ENCODE assay signal across 1 cellular context in genomic region chr12:63420206-63420644, GRCh38.
TF ChIP-seq lines count a peak whose summit lies in the region.

No MANE protein-coding gene starts in this region.

TF ChIP-seq in HEK293, 187 proteins besides CTCF, POLR2A, EP300 and RAD21 (continued from another document and continues in another):
- TF ChIP-seq, protein P1, sequence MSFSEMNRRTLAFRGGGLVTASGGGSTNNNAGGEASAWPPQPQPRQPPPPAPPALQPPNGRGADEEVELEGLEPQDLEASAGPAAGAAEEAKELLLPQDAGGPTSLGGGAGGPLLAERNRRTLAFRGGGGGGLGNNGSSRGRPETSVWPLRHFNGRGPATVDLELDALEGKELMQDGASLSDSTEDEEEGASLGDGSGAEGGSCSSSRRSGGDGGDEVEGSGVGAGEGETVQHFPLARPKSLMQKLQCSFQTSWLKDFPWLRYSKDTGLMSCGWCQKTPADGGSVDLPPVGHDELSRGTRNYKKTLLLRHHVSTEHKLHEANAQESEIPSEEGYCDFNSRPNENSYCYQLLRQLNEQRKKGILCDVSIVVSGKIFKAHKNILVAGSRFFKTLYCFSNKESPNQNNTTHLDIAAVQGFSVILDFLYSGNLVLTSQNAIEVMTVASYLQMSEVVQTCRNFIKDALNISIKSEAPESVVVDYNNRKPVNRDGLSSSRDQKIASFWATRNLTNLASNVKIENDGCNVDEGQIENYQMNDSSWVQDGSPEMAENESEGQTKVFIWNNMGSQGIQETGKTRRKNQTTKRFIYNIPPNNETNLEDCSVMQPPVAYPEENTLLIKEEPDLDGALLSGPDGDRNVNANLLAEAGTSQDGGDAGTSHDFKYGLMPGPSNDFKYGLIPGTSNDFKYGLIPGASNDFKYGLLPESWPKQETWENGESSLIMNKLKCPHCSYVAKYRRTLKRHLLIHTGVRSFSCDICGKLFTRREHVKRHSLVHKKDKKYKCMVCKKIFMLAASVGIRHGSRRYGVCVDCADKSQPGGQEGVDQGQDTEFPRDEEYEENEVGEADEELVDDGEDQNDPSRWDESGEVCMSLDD (tag by site-specific recombination; IDR thresholded peaks at IDR 0.05) = no peak
- TF ChIP-seq MZF1 (tag by site-specific recombination; IDR thresholded peaks at IDR 0.05; ENCODE audit: borderline replicate concordance) = peak; percentile 69; the same call in 1 of the 2 replicates
- TF ChIP-seq ZIC2 (tag by site-specific recombination; IDR thresholded peaks at IDR 0.05) = peak; percentile 89
- TF ChIP-seq GLIS1 (tag by site-specific recombination; IDR thresholded peaks at IDR 0.05) = 0 out of 2 replicates have a peak, but pooled peaks have one; percentile 29
- no peak for TF ChIP-seq ZNF354C (tag by site-specific recombination; IDR thresholded peaks at IDR 0.05; ENCODE audit: borderline replicate concordance, low read depth)
- no peak for TF ChIP-seq ZNF391 (tag by site-specific recombination; IDR thresholded peaks at IDR 0.05; ENCODE audit: borderline replicate concordance, low read depth)
- TF ChIP-seq ZNF514 (tag by site-specific recombination; IDR thresholded peaks at IDR 0.05) = no peak
- TF ChIP-seq ZNF658 (tag by site-specific recombination; IDR thresholded peaks at IDR 0.05) = no peak
- 0 out of 2 replicates have a peak, but pooled peaks have one; percentile 24 for TF ChIP-seq ZFP37 (tag by site-specific recombination; IDR thresholded peaks at IDR 0.05)
- TF ChIP-seq PATZ1 (tag by site-specific recombination; IDR thresholded peaks at IDR 0.05) = no peak
- no peak for TF ChIP-seq KLF8 (tag by site-specific recombination; IDR thresholded peaks at IDR 0.05)
- TF ChIP-seq ZNF140 (tag by site-specific recombination; IDR thresholded peaks at IDR 0.05) = no peak
- TF ChIP-seq ZNF621 (tag by site-specific recombination; IDR thresholded peaks at IDR 0.05) = no peak
- no peak for TF ChIP-seq PRDM2 (tag by site-specific recombination; IDR thresholded peaks at IDR 0.05; ENCODE audit: borderline replicate concordance)
- TF ChIP-seq ZNF624 (tag by site-specific recombination; IDR thresholded peaks at IDR 0.05) = no peak
- TF ChIP-seq ZNF404 (tag by site-specific recombination; IDR thresholded peaks at IDR 0.05) = no peak
- TF ChIP-seq ZNF677 (tag by site-specific recombination; IDR thresholded peaks at IDR 0.05) = no peak
- TF ChIP-seq ZNF654 (tag by site-specific recombination; IDR thresholded peaks at IDR 0.05; ENCODE audit: low read depth) = peak; percentile 92
- TF ChIP-seq ZNF155 (tag by site-specific recombination; IDR thresholded peaks at IDR 0.05) = no peak
- 0 out of 2 replicates have a peak, but pooled peaks have one; percentile 19 for TF ChIP-seq ZNF423 (tag by site-specific recombination; IDR thresholded peaks at IDR 0.05)
- TF ChIP-seq ZNF426 (tag by site-specific recombination; IDR thresholded peaks at IDR 0.05) = no peak
- TF ChIP-seq ZNF18 (tag by site-specific recombination; IDR thresholded peaks at IDR 0.05) = 0 out of 2 replicates have a peak, but pooled peaks have one; percentile 34
- no peak for TF ChIP-seq ZBTB7A (tag by site-specific recombination; IDR thresholded peaks at IDR 0.05; ENCODE audit: low read depth)
- TF ChIP-seq IKZF3 (tag by site-specific recombination; IDR thresholded peaks at IDR 0.05) = peak; percentile 83
- no peak for TF ChIP-seq SCRT1 (tag by site-specific recombination; IDR thresholded peaks at IDR 0.05; ENCODE audit: borderline replicate concordance)
- peak; percentile 70; the same call in 1 of the 2 replicates for TF ChIP-seq ZBTB17 (tag by site-specific recombination; IDR thresholded peaks at IDR 0.05)
- TF ChIP-seq ZNF830 (tag by site-specific recombination; IDR thresholded peaks at IDR 0.05; ENCODE audit: low read depth) = no peak
- no peak for TF ChIP-seq ZNF433 (tag by site-specific recombination; IDR thresholded peaks at IDR 0.05; ENCODE audit: low read depth)
- 0 out of 2 replicates have a peak, but pooled peaks have one; percentile 32 for TF ChIP-seq ZNF518A (tag by site-specific recombination; conservative IDR thresholded peaks at IDR 0.05; ENCODE audit: low read depth)
- no peak for TF ChIP-seq ZNF133 (tag by site-specific recombination; IDR thresholded peaks at IDR 0.05)
- no peak for TF ChIP-seq ZNF792 (tag by site-specific recombination; IDR thresholded peaks at IDR 0.05)
- TF ChIP-seq HOXD13 (CRISPR knock-in tag; IDR thresholded peaks at IDR 0.05; ENCODE audit: borderline replicate concordance) = no peak
- no peak for TF ChIP-seq PRDM1 (tag by site-specific recombination; IDR thresholded peaks at IDR 0.05)
- peak; percentile 43; the same call in 1 of the 2 replicates for TF ChIP-seq ZXDB (tag by site-specific recombination; IDR thresholded peaks at IDR 0.05)
- peak; percentile 84 for TF ChIP-seq ZNF843 (tag by site-specific recombination; IDR thresholded peaks at IDR 0.05)
- no peak for TF ChIP-seq ZNF311 (tag by site-specific recombination; IDR thresholded peaks at IDR 0.05; ENCODE audit: borderline replicate concordance)
- no peak for TF ChIP-seq ZNF350 (tag by site-specific recombination; IDR thresholded peaks at IDR 0.05)
- no peak for TF ChIP-seq ZNF626 (tag by site-specific recombination; IDR thresholded peaks at IDR 0.05)
- TF ChIP-seq SP3 (tag by site-specific recombination; IDR thresholded peaks at IDR 0.05) = no peak
- TF ChIP-seq, protein P2, sequence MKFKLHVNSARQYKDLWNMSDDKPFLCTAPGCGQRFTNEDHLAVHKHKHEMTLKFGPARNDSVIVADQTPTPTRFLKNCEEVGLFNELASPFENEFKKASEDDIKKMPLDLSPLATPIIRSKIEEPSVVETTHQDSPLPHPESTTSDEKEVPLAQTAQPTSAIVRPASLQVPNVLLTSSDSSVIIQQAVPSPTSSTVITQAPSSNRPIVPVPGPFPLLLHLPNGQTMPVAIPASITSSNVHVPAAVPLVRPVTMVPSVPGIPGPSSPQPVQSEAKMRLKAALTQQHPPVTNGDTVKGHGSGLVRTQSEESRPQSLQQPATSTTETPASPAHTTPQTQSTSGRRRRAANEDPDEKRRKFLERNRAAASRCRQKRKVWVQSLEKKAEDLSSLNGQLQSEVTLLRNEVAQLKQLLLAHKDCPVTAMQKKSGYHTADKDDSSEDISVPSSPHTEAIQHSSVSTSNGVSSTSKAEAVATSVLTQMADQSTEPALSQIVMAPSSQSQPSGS (tag by site-specific recombination; IDR thresholded peaks at IDR 0.05; ENCODE audit: low read depth) = no peak
- TF ChIP-seq ZNF645 (tag by site-specific recombination; IDR thresholded peaks at IDR 0.05) = no peak
- 0 out of 2 replicates have a peak, but pooled peaks have one; percentile 16 for TF ChIP-seq YY1 (tag by site-specific recombination; IDR thresholded peaks at IDR 0.05)
- no peak for TF ChIP-seq REPIN1 (tag by site-specific recombination; IDR thresholded peaks at IDR 0.05; ENCODE audit: low read depth)
- 0 out of 2 replicates have a peak, but pooled peaks have one; percentile 23 for TF ChIP-seq ZEB2 (tag by site-specific recombination; IDR thresholded peaks at IDR 0.05)
